ENCODE assay signal across 8 cellular contexts in genomic region chr11:19240420-19241259, GRCh38. TPM values are rescaled to one million over a fixed set of nuclear protein-coding genes. Genes with fewer than 3 reads are reported as not detected.
DNase-seq lines count a peak whose midpoint lies in the region; ATAC-seq and TF ChIP-seq lines count a peak whose summit lies in the region.

Gene E2F8, minus strand, starts transcription at chr11:19240945. Its CDS starts 824 bp downstream, at chr11:19240121.

- H3K9me3 ChIP-seq in OCI-LY1 (ENCODE audit: low read length) (no peaks in the 10 kb centered on the region), mononuclear cell (ENCODE audit: low read depth, low read length) (no peaks in the 10 kb centered on the region)

- H3K9me2 ChIP-seq in OCI-LY1 (ENCODE audit: low read depth, low read length): no peaks in the 10 kb centered on the region

- H3K27me3 ChIP-seq in OCI-LY1 (ENCODE audit: insufficient read depth, low read length) (no peaks in the 10 kb centered on the region), mononuclear cell (ENCODE audit: insufficient read depth, low read length) (peaks cover 18% of the 10 kb centered on the region)

- peak; percentile 82 for ATAC-seq in GM21526 (IDR thresholded peaks at IDR 0.05; ENCODE audit: low FRiP score, unreplicated experiment)

- peak within 1 kb of the TSS; percentile 60 for H3K27ac ChIP-seq in OCI-LY1 (ENCODE audit: low read depth, low read length, poor library complexity, severe bottlenecking)

- peak within 1 kb of the TSS; percentile 88 for H3K4me2 ChIP-seq in OCI-LY1 (ENCODE audit: low read length)

- peaks cover 30% of the 10 kb centered on the region for H3K4me1 ChIP-seq in OCI-LY1 (ENCODE audit: insufficient read depth, low read length, severe bottlenecking)
- peaks cover 49% of the 10 kb centered on the region for H3K4me1 ChIP-seq in mononuclear cell (ENCODE audit: insufficient read depth, low read length)

- H4K20me1 ChIP-seq in OCI-LY1 (ENCODE audit: insufficient read depth, low read length): no peaks in the 10 kb centered on the region

- no peak for TF ChIP-seq CTCF in OCI-LY1 (IDR thresholded peaks at IDR 0.05; ENCODE audit: low read length)

- H3K36me3 ChIP-seq in OCI-LY1 (ENCODE audit: insufficient read depth, low read length): peaks cover 35% of the 10 kb centered on the region

- H3K79me2 ChIP-seq in OCI-LY1 (ENCODE audit: insufficient read depth, low read length): peaks cover 18% of the 10 kb centered on the region

- H3K4me3 ChIP-seq in OCI-LY1 (ENCODE audit: low read depth, low read length, poor library complexity, severe bottlenecking): peak within 1 kb of the TSS; percentile 71
- H3K4me3 ChIP-seq in mononuclear cell (ENCODE audit: low read length): peak within 1 kb of the TSS; percentile 65

- H3F3A ChIP-seq in OCI-LY1 (ENCODE audit: insufficient read depth, low read length): no peaks in the 10 kb centered on the region

- no peak within 1 kb of the TSS for H2AFZ ChIP-seq in OCI-LY1 (ENCODE audit: low read length)

- peak within 1 kb of the TSS; percentile 97 for H3K9ac ChIP-seq in OCI-LY1 (ENCODE audit: low read length)

- peak; percentile 98 for DNase-seq in D341Med (ENCODE audit: low spot score)
- DNase-seq in HuH-7 (ENCODE audit: low spot score): peak; percentile 88
- peak; percentile 75 for DNase-seq in activated CD8-positive, alpha-beta memory T cell treated with anti-CD3 and anti-CD28 coated beads, Interleukin-2, amount 50 U/mL, for 24 hours (ENCODE audit: extremely low read depth)
- DNase-seq in epidermal melanocyte (ENCODE audit: insufficient read length, low spot score): peak; percentile 97
- DNase-seq in stimulated activated CD8-positive, alpha-beta memory T cell treated with anti-CD3 and anti-CD28 coated beads, Interleukin-2, amount 100 ng/mL, for 48 hours (ENCODE audit: low read depth in 2 of 2): peak; percentile 86 to 87

RNA-seq across cellular contexts. Expression of gene E2F8, which starts in this region (rescaled TPM):
- total RNA-seq in mononuclear cell: 0.10 TPM

Comparison
In these comparisons a context has a peak if more than half of its experiments do, and no peak if none do; other contexts are left out.
1. Peak in every context shown above with its lines: DNase-seq, ATAC-seq, H3K4me3 ChIP-seq and H3K27ac ChIP-seq.